ENCODE assay signal across 8 cellular contexts in the genomic region with DNA sequence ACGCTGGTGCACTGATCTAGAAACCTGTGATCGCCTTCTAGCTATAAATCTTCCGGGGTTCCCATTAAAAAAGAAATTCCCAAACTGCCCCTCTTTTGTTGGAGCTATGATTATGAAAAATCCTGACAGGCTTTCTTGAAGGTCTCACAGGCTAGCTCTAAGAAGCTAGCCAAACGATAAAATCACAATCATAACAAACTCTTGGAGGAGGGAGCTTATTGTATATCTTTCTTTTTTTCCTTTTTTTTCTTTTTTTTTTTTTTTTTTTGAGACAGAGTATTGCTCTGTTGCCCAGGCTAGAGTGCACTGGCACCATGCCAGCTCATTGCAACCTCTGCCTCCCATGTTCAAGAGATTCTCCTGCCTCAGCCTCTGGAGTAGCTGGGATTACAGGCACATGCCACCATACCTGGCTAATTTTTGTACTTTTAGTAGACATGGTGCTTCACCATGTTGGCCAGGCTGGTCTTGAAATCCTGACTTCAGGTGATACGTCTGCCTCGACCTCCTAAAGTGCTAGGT.
DNase-seq lines count a peak whose midpoint lies in the region; ATAC-seq, FAIRE-seq and TF ChIP-seq lines count a peak whose summit lies in the region.

No MANE protein-coding gene starts in this region.

- H3K4me3 ChIP-seq in keratinocyte (ENCODE audit: control insufficient read depth in 2 of 3, extremely low read depth in 1 of 3, insufficient read depth in 2 of 3, low read depth in 1 of 3, low read length in 3 of 3) (peak overlapping the region in 1 of 3 experiments; percentile 11), thoracic aorta (peak overlapping the region; percentile 37)

- no peaks in the 10 kb centered on the region for H3K9me3 Mint-ChIP-seq in activated T-helper 17 cell treated with anti-CD3 and anti-CD28 coated beads, Interleukin-2, amount 50 U/mL, for 72 hours

- H3K27ac ChIP-seq in keratinocyte (ENCODE audit: control insufficient read depth, insufficient read depth, low read length) (peak overlapping the region; percentile 73), thoracic aorta (peak overlapping the region; percentile 59 to 69)

- peak overlapping the region; percentile 61 for H3K9ac ChIP-seq in keratinocyte (ENCODE audit: control insufficient read depth, extremely low read depth, insufficient read depth, low read length)

- H2AFZ ChIP-seq in keratinocyte (ENCODE audit: control insufficient read depth, low read length), result no peak overlapping the region

- H3K27me3 ChIP-seq in keratinocyte (ENCODE audit: control insufficient read depth, extremely low read depth, insufficient read depth, low read length), result no peaks in the 10 kb centered on the region
- no peaks in the 10 kb centered on the region for H3K27me3 ChIP-seq in thoracic aorta (replicated peaks; ENCODE audit: insufficient read depth)

- peak overlapping the region; percentile 51 for H3K27ac Mint-ChIP-seq in activated T-helper 17 cell treated with anti-CD3 and anti-CD28 coated beads, Interleukin-2, amount 50 U/mL, for 72 hours

- H3K9me3 ChIP-seq in keratinocyte (ENCODE audit: control insufficient read depth, low read depth, low read length), result no peaks in the 10 kb centered on the region
- H3K9me3 ChIP-seq in thoracic aorta, result no peaks in the 10 kb centered on the region

- dilution Hi-C loops in keratinocyte (cut with MboI; ENCODE audit: extremely low pct_ligation_motif_present, low sequenced_read_pairs), result no loop called here

- TF ChIP-seq CTCF in keratinocyte (optimal IDR thresholded peaks at IDR 0.05 in 1 of 3, IDR thresholded peaks at IDR 0.05 in 1 of 3, conservative IDR thresholded peaks at IDR 0.05 in 1 of 3; ENCODE audit: extremely low read depth in 1 of 3, insufficient read depth in 2 of 3, low read length in 3 of 3) (no peak), thoracic aorta (IDR thresholded peaks at IDR 0.05) (no peak)

- H3K27me3 Mint-ChIP-seq in activated T-helper 17 cell treated with anti-CD3 and anti-CD28 coated beads, Interleukin-2, amount 50 U/mL, for 72 hours, result no peaks in the 10 kb centered on the region

- peaks cover 71% of the 10 kb centered on the region for H3K4me1 ChIP-seq in keratinocyte (ENCODE audit: control insufficient read depth, extremely low read depth, insufficient read depth, low read length)
- peaks cover 29 to 58% of the 10 kb centered on the region in 2 donors for H3K4me1 ChIP-seq in thoracic aorta (ENCODE audit: control insufficient read depth in 1 of 2, low read depth in 2 of 2)

- peak overlapping the region; percentile 62 for H3K4me3 Mint-ChIP-seq in activated T-helper 17 cell treated with anti-CD3 and anti-CD28 coated beads, Interleukin-2, amount 50 U/mL, for 72 hours

- ATAC-seq in activated T-helper 17 cell treated with anti-CD3 and anti-CD28 coated beads, Interleukin-2, amount 50 U/mL, for 72 hours (replicated peaks), result no peak
- no peak for ATAC-seq in thoracic aorta (ENCODE audit: insufficient number of reproducible peaks, low FRiP score, low read depth)
- ATAC-seq in GM21723 (IDR thresholded peaks at IDR 0.05; ENCODE audit: unreplicated experiment), result no peak
- no peak for ATAC-seq in HG03025 (IDR thresholded peaks at IDR 0.05; ENCODE audit: low FRiP score, unreplicated experiment)

- H4K20me1 ChIP-seq in keratinocyte (ENCODE audit: control insufficient read depth, extremely low read depth, insufficient read depth, low read length), result no peaks in the 10 kb centered on the region

- no peak for FAIRE-seq in keratinocyte (lab: Jason Lieb, UNC)

- peak; percentile 1 to 8 for DNase-seq in activated CD4-positive, alpha-beta T cell treated with anti-CD3 and anti-CD28 coated beads for 4 hours
- no peak for DNase-seq in activated CD4-positive, alpha-beta T cell treated with anti-CD3 and anti-CD28 coated beads for 48 hours
- peak; percentile 26 for DNase-seq in keratinocyte (ENCODE audit: low read depth, low spot score)
- no peak for DNase-seq in thoracic aorta (ENCODE audit: low spot score)
- no peak for DNase-seq in NCI-H2227 (lab: John Stamatoyannopoulos, UW; ENCODE audit: unreplicated experiment)

- H3K4me1 Mint-ChIP-seq in activated T-helper 17 cell treated with anti-CD3 and anti-CD28 coated beads, Interleukin-2, amount 50 U/mL, for 72 hours, result peaks cover 34% of the 10 kb centered on the region

- H3K79me2 ChIP-seq in keratinocyte (ENCODE audit: control insufficient read depth, insufficient read depth, low read length), result peaks cover 77% of the 10 kb centered on the region

- peak overlapping the region; percentile 73 for H3K4me2 ChIP-seq in keratinocyte (ENCODE audit: control insufficient read depth, extremely low read depth, insufficient read depth, low read depth, low read length)

- no peaks in the 10 kb centered on the region for H3K36me3 Mint-ChIP-seq in activated T-helper 17 cell treated with anti-CD3 and anti-CD28 coated beads, Interleukin-2, amount 50 U/mL, for 72 hours (ENCODE audit: low read depth)

- H3K36me3 ChIP-seq in keratinocyte (ENCODE audit: control insufficient read depth in 2 of 2, extremely low read depth in 1 of 2, insufficient read depth in 2 of 2, low read length in 2 of 2), result no peaks in the 10 kb centered on the region
- H3K36me3 ChIP-seq in thoracic aorta, result no peaks in the 10 kb centered on the region

- no peaks in the 10 kb centered on the region for H3K9me1 ChIP-seq in keratinocyte (ENCODE audit: control insufficient read depth, extremely low read depth, insufficient read depth, low read length)

Comparison
In these comparisons a context has a peak if more than half of its experiments do, and no peak if none do; other contexts are left out.
1. DNase-seq: peak in activated CD4-positive, alpha-beta T cell treated with anti-CD3 and anti-CD28 coated beads for 4 hours (2 of 2) and keratinocyte (single experiment); none in activated CD4-positive, alpha-beta T cell treated with anti-CD3 and anti-CD28 coated beads for 48 hours (single experiment), thoracic aorta (single experiment) and NCI-H2227 (single experiment).